In the genomic region with DNA sequence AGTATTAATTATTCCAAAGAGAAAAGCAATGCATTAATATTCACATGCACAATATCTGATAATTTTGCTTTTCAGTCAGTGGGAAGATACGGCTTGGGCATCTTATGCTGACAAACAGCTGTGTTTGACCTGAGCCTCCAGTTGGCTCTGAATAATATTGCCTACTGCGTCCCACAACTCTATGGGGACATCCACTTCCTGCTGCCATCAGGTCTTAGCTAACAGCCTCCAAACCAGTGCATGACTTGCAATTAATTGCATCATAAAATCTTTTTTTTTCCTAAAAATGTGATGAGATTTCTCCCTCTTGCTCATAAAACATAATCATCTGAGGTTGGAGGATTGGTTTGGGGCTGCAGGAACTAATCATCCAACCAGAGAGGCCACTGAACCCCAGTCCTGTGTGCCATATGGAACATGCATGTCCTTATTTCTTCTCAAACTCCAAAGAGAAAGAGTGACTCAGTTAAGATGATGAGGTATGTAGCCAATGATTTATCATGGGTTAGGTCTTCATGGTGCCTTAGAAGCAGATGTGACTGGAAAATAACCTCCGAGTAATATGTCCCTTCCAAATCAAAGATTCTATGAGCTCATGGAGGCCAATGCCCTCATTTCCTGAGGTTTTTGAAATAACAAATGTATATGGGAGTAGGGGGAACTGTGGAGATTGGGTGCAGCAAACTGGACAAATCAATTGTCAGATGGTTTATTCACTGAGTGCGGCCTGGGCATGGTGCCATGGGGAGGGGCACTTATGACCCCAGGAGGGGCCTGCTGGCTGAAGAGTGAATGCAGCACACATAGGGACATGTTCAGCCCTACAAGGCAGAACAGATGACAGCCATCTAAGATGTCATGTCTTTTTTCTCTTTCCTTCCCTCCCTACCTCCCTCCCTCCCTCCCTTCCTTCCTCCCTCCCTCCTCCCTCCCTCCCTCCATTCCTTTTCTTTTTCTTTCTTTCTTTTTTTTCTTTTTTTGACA, we compare ENCODE assay signal across 22 cellular contexts. TPM values are rescaled to one million over a fixed set of nuclear protein-coding genes. Genes with fewer than 3 reads are reported as not detected.
"Had no signal": no experiment of that assay in that cellular context is flagged by ENCODE, and none has a peak within 500 bp of the region (broad histone marks: within the 10 kb centered on the region; RNA-seq: fewer than 3 reads in every experiment).

No MANE protein-coding gene starts in this region.

- H3K27ac ChIP-seq: adrenal gland, parathyroid adenoma, testis, upper lobe of right lung had no signal

- ATAC-seq: activated CD4-positive, CD25-positive, alpha-beta regulatory T cell treated with anti-CD3 and anti-CD28 coated beads, Interleukin-2, amount 50 U/mL, for 24 hours; esophagus mucosa; naive thymus-derived CD8-positive, alpha-beta T cell; sciatic nerve; stimulated activated memory B cell treated with anti-CD40 and anti-IgM and Interleukin-4, amounts not matched to agents 10 μg/mL and 1 μg/mL and 100 μg/mL, for 72 hours had no signal

- H3K9me3 ChIP-seq: testis had no signal

- H3K4me3 ChIP-seq: adrenal gland, testis, upper lobe of right lung had no signal

- H3K27me3 Mint-ChIP-seq: naive thymus-derived CD8-positive, alpha-beta T cell had no signal

- H3K4me1 Mint-ChIP-seq: immature natural killer cell; stimulated activated memory B cell treated with anti-CD40 and anti-IgM and Interleukin-4, amounts not matched to agents 10 μg/mL and 1 μg/mL and 100 μg/mL, for 72 hours had no signal

- H3K27ac Mint-ChIP-seq: immature natural killer cell; stimulated activated memory B cell treated with anti-CD40 and anti-IgM and Interleukin-4, amounts not matched to agents 10 μg/mL and 1 μg/mL and 100 μg/mL, for 72 hours had no signal

- H3K4me3 Mint-ChIP-seq: immature natural killer cell; naive thymus-derived CD8-positive, alpha-beta T cell; stimulated activated memory B cell treated with anti-CD40 and anti-IgM and Interleukin-4, amounts not matched to agents 10 μg/mL and 1 μg/mL and 100 μg/mL, for 72 hours had no signal

- H3K36me3 ChIP-seq: adrenal gland, upper lobe of right lung had no signal

- H3K27me3 ChIP-seq: adrenal gland, testis, upper lobe of right lung had no signal

- H3K4me1 ChIP-seq: adrenal gland, parathyroid adenoma, upper lobe of right lung had no signal

- DNase-seq: activated CD4-positive, alpha-beta T cell treated with anti-CD3 and anti-CD28 coated beads, Interleukin-2, amount 50 U/mL, for 1 hour; activated CD8-positive, alpha-beta memory T cell treated with anti-CD3 and anti-CD28 coated beads for 24 hours; activated CD8-positive, alpha-beta memory T cell treated with anti-CD3 and anti-CD28 coated beads, Interleukin-2, amount 50 U/mL, for 48 hours; activated effector memory CD4-positive, alpha-beta T cell treated with Interleukin-2 at 50 U/mL for 16 hours; activated naive CD4-positive, alpha-beta T cell treated with anti-CD3 and anti-CD28 coated beads, Interleukin-2, amount 50 U/mL, for 16 hours; activated T-cell treated with anti-CD3 and anti-CD28 coated beads, Interleukin-2, amount 50 U/mL, for 48 hours; adrenal gland; cerebellar nuclear complex; effector CD8-positive, alpha-beta T cell; immature natural killer cell; kidney glomerular epithelial cell; mesendoderm; naive thymus-derived CD8-positive, alpha-beta T cell; stimulated activated CD4-positive, alpha-beta T cell treated with anti-CD3 and anti-CD28 coated beads, Interleukin-4, amount 100 ng/mL, for 4 hours; testis; upper lobe of right lung had no signal

RNA-seq across cellular contexts. Expression of a gene that starts 39.4 kb away (rescaled TPM):
- total RNA-seq: adrenal gland, fibroblast of villous mesenchyme had no signal
- polyA plus RNA-seq: adrenal gland, immature natural killer cell had no signal
